ENCODE assay signal across 22 cellular contexts in the genomic region with DNA sequence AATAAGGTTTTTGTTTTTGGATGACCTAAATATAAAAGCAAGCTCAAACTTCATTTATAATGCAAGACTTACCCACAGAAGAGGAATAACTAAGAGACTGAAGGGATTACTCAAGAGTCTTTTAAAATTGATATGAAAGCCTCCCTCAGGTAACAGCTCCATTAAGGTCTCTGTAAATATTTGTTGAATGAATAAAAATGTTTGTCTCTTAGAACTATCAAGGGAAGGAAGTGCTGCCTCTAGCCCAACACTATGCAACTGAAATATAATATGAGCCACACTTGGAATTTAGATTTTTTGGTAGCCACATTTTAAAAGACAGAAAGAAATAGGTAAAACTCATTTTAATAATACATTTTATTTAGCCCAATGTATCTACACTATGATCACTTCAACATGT.
DNase-seq lines count a peak whose midpoint lies in the region; FAIRE-seq and TF ChIP-seq lines count a peak whose summit lies in the region.
"Had no signal": no experiment of that assay in that cellular context is flagged by ENCODE, and none has a peak within 500 bp of the region (broad histone marks: within the 10 kb centered on the region; RNA-seq: fewer than 3 reads in every experiment).

No MANE protein-coding gene starts in this region.

- DNase-seq in DMS53 treated with DMSO at 0.1 percent for 48 hours (lab: John Stamatoyannopoulos, UW; ENCODE audit: unreplicated experiment), result peak; percentile 0
- DNase-seq in DMS53 (lab: John Stamatoyannopoulos, UW), result no peak
- DNase-seq in NCI-H69 (lab: John Stamatoyannopoulos, UW), result peak; percentile 35
- DNase-seq in osteocyte (ENCODE audit: extremely low spot score, unreplicated experiment), result no peak
- no peak for DNase-seq in NK-92 treated with Interleukin-12 subunit alpha and Interleukin-12 subunit beta, amount 100 ng/mL, for 24 hours (lab: John Stamatoyannopoulos, UW)
- no peak for DNase-seq in dorsolateral prefrontal cortex
- no peak for DNase-seq in kidney tubule cell (ENCODE audit: low spot score)
- DNase-seq: 8988T; CD4-positive, alpha-beta memory T cell; HCEC 1CT; NCI-H1105 treated with DMSO at 0.1 percent for 48 hours; NCI-H1694 treated with DMSO at 0.1 percent for 48 hours; NCI-H2107; NCI-H2227 treated with DMSO at 0.1 percent for 48 hours; NCI-H510A; OCI-M1; Right ventricle myocardium superior had no signal

- H3K27ac ChIP-seq in dorsolateral prefrontal cortex, result no peak overlapping the region
- H3K27ac ChIP-seq: BLaER1 treated with 17β-estradiol and CSF1 and Interleukin-3, amounts not matched to agents 10 nM and 100 nM; GM23248; KMS-11 had no signal

- H3K4me3 Mint-ChIP-seq in osteocyte (ENCODE audit: unreplicated experiment), result no peak overlapping the region
- H3K4me3 Mint-ChIP-seq: CD4-positive, alpha-beta memory T cell had no signal

- no peak for TF ChIP-seq CTCF in osteocyte (IDR thresholded peaks at IDR 0.05)
- no peak for TF ChIP-seq CTCF in dorsolateral prefrontal cortex (IDR thresholded peaks at IDR 0.05 in 54 of 56, conservative IDR thresholded peaks at IDR 0.05 in 2 of 56; ENCODE audit: low read depth in 1 of 56, partially characterized antibody in 56 of 56)

- H3K36me3 Mint-ChIP-seq in osteocyte (ENCODE audit: unreplicated experiment), result peaks cover 23% of the 10 kb centered on the region
- H3K36me3 Mint-ChIP-seq: CD4-positive, alpha-beta memory T cell had no signal

- no peak overlapping the region for H3K4me3 ChIP-seq in dorsolateral prefrontal cortex
- H3K4me3 ChIP-seq: BLaER1 treated with 17β-estradiol and CSF1 and Interleukin-3, amounts not matched to agents 10 nM and 100 nM; GM23248 had no signal

- H3K27ac Mint-ChIP-seq in osteocyte (ENCODE audit: unreplicated experiment), result peak overlapping the region; percentile 55
- H3K27ac Mint-ChIP-seq: CD4-positive, alpha-beta memory T cell had no signal

- H3K27me3 ChIP-seq in dorsolateral prefrontal cortex, result no peaks in the 10 kb centered on the region
- H3K27me3 ChIP-seq: BLaER1 treated with 17β-estradiol and CSF1 and Interleukin-3, amounts not matched to agents 10 nM and 100 nM had no signal

- H3K4me1 Mint-ChIP-seq in osteocyte (ENCODE audit: unreplicated experiment), result peaks cover 25% of the 10 kb centered on the region
- H3K4me1 Mint-ChIP-seq: CD4-positive, alpha-beta memory T cell had no signal

- no peaks in the 10 kb centered on the region for H3K9me3 Mint-ChIP-seq in osteocyte (ENCODE audit: unreplicated experiment)
- H3K9me3 Mint-ChIP-seq: CD4-positive, alpha-beta memory T cell had no signal

- intact Hi-C loops in dorsolateral prefrontal cortex (cut with DNase I), result no loop called here

- peak; percentile 87 for FAIRE-seq in islet of Langerhans (lab: Jason Lieb, UNC)
- FAIRE-seq: G401.6 had no signal

- H3K27me3 Mint-ChIP-seq in osteocyte (ENCODE audit: unreplicated experiment), result no peaks in the 10 kb centered on the region

Comparison
In these comparisons a context has a peak if more than half of its experiments do, and no peak if none do; other contexts are left out.
1. DNase-seq: peak in DMS53 treated with DMSO at 0.1 percent for 48 hours (single experiment) and NCI-H69 (single experiment); none in DMS53 (single experiment), osteocyte (single experiment), NK-92 treated with Interleukin-12 subunit alpha and Interleukin-12 subunit beta, amount 100 ng/mL, for 24 hours (single experiment), dorsolateral prefrontal cortex (0 of 10) and kidney tubule cell (single experiment).